ENCODE assay signal across 8 cellular contexts in genomic region chr10:80493482-80494021, GRCh38. TPM values are rescaled to one million over a fixed set of nuclear protein-coding genes. Genes with fewer than 3 reads are reported as not detected.
DNase-seq lines count a peak whose midpoint lies in the region; ATAC-seq, FAIRE-seq and TF ChIP-seq lines count a peak whose summit lies in the region.

No MANE protein-coding gene starts in this region.

- peaks cover 12% of the 10 kb centered on the region for H3K36me3 ChIP-seq in mammary epithelial cell (ENCODE audit: insufficient read depth, low read length)

- TF ChIP-seq CTCF in MCF 10A (IDR thresholded peaks at IDR 0.05; ENCODE audit: unreplicated experiment) (no peak), mammary epithelial cell (conservative IDR thresholded peaks at IDR 0.05 in 1 of 2, IDR thresholded peaks at IDR 0.05 in 1 of 2; ENCODE audit: extremely low read depth in 1 of 2, insufficient read depth in 1 of 2, low read depth in 1 of 2, low read length in 2 of 2) (no peak)

- DNase-seq in MCF 10A (ENCODE audit: unreplicated experiment) (no peak), mammary epithelial cell (no peak), left colon (no peak), NCI-H524 treated with DMSO at 0.1 percent for 48 hours (lab: John Stamatoyannopoulos, UW) (no peak), frontal cortex (ENCODE audit: low spot score in 2 of 2) (no peak), urothelium cell line (ENCODE audit: low spot score) (no peak)

- peaks cover 51% of the 10 kb centered on the region for H3K36me3 Mint-ChIP-seq in MCF 10A (ENCODE audit: insufficient read depth, unreplicated experiment)
- peaks cover 82% of the 10 kb centered on the region for H3K36me3 Mint-ChIP-seq in activated T-helper 17 cell treated with anti-CD3 and anti-CD28 coated beads, Interleukin-2, amount 50 U/mL, for 72 hours (ENCODE audit: low read depth)

- H3K9me3 Mint-ChIP-seq in MCF 10A (ENCODE audit: unreplicated experiment): no peaks in the 10 kb centered on the region
- H3K9me3 Mint-ChIP-seq in activated T-helper 17 cell treated with anti-CD3 and anti-CD28 coated beads, Interleukin-2, amount 50 U/mL, for 72 hours: no peaks in the 10 kb centered on the region

- BruUV-seq in MCF 10A (replicated peaks; lab: Mats Ljungman, UMichigan): no TSS peak
- no TSS peak for BruUV-seq in mammary epithelial cell (replicated peaks; lab: Mats Ljungman, UMichigan)

- POLR2A ChIA-PET in MCF 10A (lab: Yijun Ruan, JAX): interaction anchor here (0.6 to 4.6 kb wide), 6 partner anchors 10 to 106 kb away, joined by 3 to 48 read pairs (median 4); no protein-coding TSS in a partner anchor

- peaks cover 95% of the 10 kb centered on the region for H3K79me2 ChIP-seq in mammary epithelial cell (ENCODE audit: insufficient read depth, low read length)

- intact Hi-C loops in MCF 10A (cut with micrococcal nuclease): no loop called here
- intact Hi-C loops in mammary epithelial cell (cut with micrococcal nuclease): loop anchor here (2.0 kb wide), 1 partner anchor 21 kb away; no protein-coding TSS in a partner anchor
- intact Hi-C loops in left colon (cut with DNase I, micrococcal nuclease): no loop called here

- H3K4me3 Mint-ChIP-seq in MCF 10A (ENCODE audit: unreplicated experiment): no peak overlapping the region
- peak overlapping the region; percentile 65 for H3K4me3 Mint-ChIP-seq in activated T-helper 17 cell treated with anti-CD3 and anti-CD28 coated beads, Interleukin-2, amount 50 U/mL, for 72 hours

- H3K4me3 ChIP-seq in mammary epithelial cell (replicated peaks in 1 of 3; ENCODE audit: insufficient read depth in 1 of 3, low read depth in 2 of 3, low read length in 3 of 3): no peak overlapping the region

- no peak overlapping the region for H2AFZ ChIP-seq in mammary epithelial cell (ENCODE audit: low read depth, low read length)

- H3K27me3 ChIP-seq in mammary epithelial cell (ENCODE audit: insufficient read depth, low read length): no peaks in the 10 kb centered on the region

- no peaks in the 10 kb centered on the region for H4K20me1 ChIP-seq in mammary epithelial cell (ENCODE audit: insufficient read depth, low read length)

- H3K27ac Mint-ChIP-seq in MCF 10A (ENCODE audit: low read depth, unreplicated experiment): peak overlapping the region; percentile 1
- peak overlapping the region; percentile 80 for H3K27ac Mint-ChIP-seq in activated T-helper 17 cell treated with anti-CD3 and anti-CD28 coated beads, Interleukin-2, amount 50 U/mL, for 72 hours

- peaks cover 49% of the 10 kb centered on the region for H3K4me1 ChIP-seq in mammary epithelial cell (ENCODE audit: insufficient read depth, low read length)

- WGBS in mammary epithelial cell (ENCODE audit: low coverage, missing lambda C conversion rate): 71% methylated on average over 4 of the region's 4 CpGs

- H3K27me3 Mint-ChIP-seq in MCF 10A (ENCODE audit: insufficient read depth, unreplicated experiment): no peaks in the 10 kb centered on the region
- no peaks in the 10 kb centered on the region for H3K27me3 Mint-ChIP-seq in activated T-helper 17 cell treated with anti-CD3 and anti-CD28 coated beads, Interleukin-2, amount 50 U/mL, for 72 hours

- CTCF ChIA-PET in MCF 10A (lab: Yijun Ruan, JAX): interaction anchor here (0.6 to 3.8 kb wide), 6 partner anchors 11 to 237 kb away, joined by 3 to 27 read pairs (median 4); no protein-coding TSS in a partner anchor
- CTCF ChIA-PET in mammary epithelial cell (lab: Charles Lee; ENCODE audit: low non-redundant PET): no interaction called here

- H3K4me1 Mint-ChIP-seq in MCF 10A (ENCODE audit: insufficient read depth, unreplicated experiment): peaks cover 68% of the 10 kb centered on the region
- H3K4me1 Mint-ChIP-seq in activated T-helper 17 cell treated with anti-CD3 and anti-CD28 coated beads, Interleukin-2, amount 50 U/mL, for 72 hours: peaks cover 72% of the 10 kb centered on the region

- in situ Hi-C loops in mammary epithelial cell (cut with MboI; ENCODE audit: low sequenced_read_pairs in 2 of 2): loop anchor here in 1 of 2 donors (5.0 kb wide), 1 partner anchor 36 kb away; no protein-coding TSS in a partner anchor

- H3K9ac ChIP-seq in mammary epithelial cell (ENCODE audit: insufficient read depth, low read length): no peak overlapping the region

- H3K4me2 ChIP-seq in mammary epithelial cell (ENCODE audit: insufficient read depth, low read depth, low read length): no peak overlapping the region

- H3K9me3 ChIP-seq in mammary epithelial cell (replicated peaks; ENCODE audit: insufficient read depth, low read length): no peaks in the 10 kb centered on the region

- FAIRE-seq in frontal cortex (lab: Jason Lieb, UNC) (no peak), urothelium cell line (lab: Jason Lieb, UNC) (no peak)

- H3K27ac ChIP-seq in mammary epithelial cell (ENCODE audit: insufficient read depth, low read depth, low read length): no peak overlapping the region

- dilution Hi-C loops in mammary epithelial cell (cut with HindIII; ENCODE audit: low sequenced_read_pairs): no loop called here

- ATAC-seq in HG03280 (IDR thresholded peaks at IDR 0.05; ENCODE audit: unreplicated experiment) (peak; percentile 43), left colon (peak; percentile 45)
- ATAC-seq in activated T-helper 17 cell treated with anti-CD3 and anti-CD28 coated beads, Interleukin-2, amount 50 U/mL, for 72 hours (replicated peaks): peak; percentile 72

RNA-seq across cellular contexts. Expression of gene TSPAN14, which starts 39.4 kb away (rescaled TPM):
- 46.9 and 53.7 TPM in 2 replicates for total RNA-seq in MCF 10A (2022)
- total RNA-seq in mammary epithelial cell: 100 to 1,000 TPM in 1 of 2 donors, 10 to 100 TPM in 1; 47.8 to 102 TPM
- 97.2 TPM for polyA plus RNA-seq in mammary epithelial cell
- 85.5 TPM for polyA minus RNA-seq in mammary epithelial cell
- total RNA-seq in activated T-helper 17 cell treated with anti-CD3 and anti-CD28 coated beads, Interleukin-2, amount 50 U/mL, for 72 hours: 10 to 100 TPM; 61.9 to 64.5 TPM
- total RNA-seq in left colon: 10 to 100 TPM; 85.6 TPM
- 17.9 TPM for total RNA-seq in frontal cortex

RNA-seq across cellular contexts. Expression of gene SH2D4B, which starts 44.1 kb away (rescaled TPM):
- total RNA-seq in MCF 10A (2022): not detected in 2 replicates
- under 1 TPM in 1 of 2 donors, not detected in 1; under 0.01 TPM for total RNA-seq in mammary epithelial cell
- polyA plus RNA-seq in mammary epithelial cell: 0.02 TPM
- not detected for polyA minus RNA-seq in mammary epithelial cell
- under 1 TPM; 0.11 to 0.32 TPM for total RNA-seq in activated T-helper 17 cell treated with anti-CD3 and anti-CD28 coated beads, Interleukin-2, amount 50 U/mL, for 72 hours
- total RNA-seq in left colon: not detected
- 1.2 TPM for total RNA-seq in frontal cortex
